28 cellular contexts compared by ENCODE assay signal in the genomic region with DNA sequence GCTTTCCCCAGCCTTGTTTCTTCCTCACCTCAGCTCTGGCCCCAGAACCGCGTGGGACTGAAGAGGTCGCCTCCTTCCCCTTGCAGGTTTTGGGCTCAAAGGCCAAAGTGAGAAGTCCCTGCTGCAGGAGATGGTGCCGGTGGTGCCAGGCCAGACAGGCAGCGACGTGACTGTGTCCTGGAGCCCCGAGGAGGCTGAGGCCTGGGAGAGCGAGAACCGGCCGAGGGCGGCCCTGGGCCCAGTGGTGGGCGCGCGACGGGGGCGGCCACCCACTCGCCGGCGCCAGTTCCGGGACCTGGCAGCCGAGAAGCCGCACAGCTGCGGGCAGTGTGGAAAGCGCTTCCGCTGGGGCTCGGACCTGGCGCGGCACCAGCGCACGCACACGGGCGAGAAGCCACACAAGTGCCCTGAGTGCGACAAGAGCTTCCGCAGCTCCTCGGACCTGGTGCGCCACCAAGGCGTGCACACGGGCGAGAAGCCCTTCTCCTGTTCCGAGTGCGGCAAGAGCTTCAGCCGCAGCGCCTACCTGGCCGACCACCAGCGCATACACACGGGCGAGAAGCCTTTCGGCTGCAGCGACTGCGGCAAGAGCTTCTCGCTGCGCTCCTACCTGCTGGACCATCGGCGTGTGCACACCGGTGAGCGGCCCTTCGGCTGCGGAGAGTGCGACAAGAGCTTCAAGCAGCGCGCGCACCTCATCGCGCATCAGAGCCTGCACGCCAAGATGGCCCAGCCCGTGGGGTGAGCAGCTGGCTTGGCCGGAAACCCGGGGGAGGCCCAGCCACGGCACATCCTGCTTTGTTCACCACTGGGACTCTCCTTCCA. TPM values are rescaled to one million over a fixed set of nuclear protein-coding genes. Genes with fewer than 3 reads are reported as not detected.
"Had no signal": no experiment of that assay in that cellular context is flagged by ENCODE, and none has a peak within 500 bp of the region (broad histone marks: within the 10 kb centered on the region; RNA-seq: fewer than 3 reads in every experiment).

No MANE protein-coding gene starts in this region.

- H3K9me3 ChIP-seq: esophagus muscularis mucosa, gastroesophageal sphincter, pancreas, right lobe of liver, spleen, testis, tibial nerve had no signal

- H3K4me1 ChIP-seq: testis had no signal

- DNase-seq: effector memory CD8-positive, alpha-beta T cell; glutamatergic neuron; immature natural killer cell; left colon; mammary epithelial cell; naive thymus-derived CD4-positive, alpha-beta T cell; spleen; stimulated activated CD4-positive, alpha-beta T cell treated with anti-CD3 and anti-CD28 coated beads, Interleukin-15, amount 100 ng/mL, for 24 hours; stimulated activated CD4-positive, alpha-beta T cell treated with anti-CD3 and anti-CD28 coated beads, Interleukin-1b, Interleukin-23, amount 100 ng/mL, for 48 hours; stimulated activated CD4-positive, alpha-beta T cell treated with anti-CD3 and anti-CD28 coated beads, Interleukin-4, amount 100 ng/mL, for 24 hours; stimulated activated naive B cell treated with anti-CD40 and anti-IgM and Interleukin-4, amounts not matched to agents 10 μg/mL and 1 μg/mL and 100 μg/mL, for 72 hours; stimulated activated naive CD8-positive, alpha-beta T cell treated with anti-CD3 and anti-CD28 coated beads, Interleukin-15, amount 100 ng/mL, for 72 hours; testis had no signal

- FAIRE-seq: colon, keratinocyte, pancreas had no signal

- ATAC-seq: effector memory CD8-positive, alpha-beta T cell; gastroesophageal sphincter; left colon; naive thymus-derived CD4-positive, alpha-beta T cell; pancreas; right lobe of liver; stimulated activated naive B cell treated with anti-CD40 and anti-IgM and Interleukin-4, amounts not matched to agents 10 μg/mL and 1 μg/mL and 100 μg/mL, for 72 hours; stimulated activated naive CD8-positive, alpha-beta T cell treated with anti-CD3 and anti-CD28 coated beads, Interleukin-15, amount 100 ng/mL, for 72 hours had no signal

- H3K4me3 ChIP-seq: esophagus muscularis mucosa, gastroesophageal sphincter, pancreas, right lobe of liver, spleen, tibial nerve had no signal

- H3K27ac ChIP-seq: esophagus muscularis mucosa, gastroesophageal sphincter, pancreas, right lobe of liver, spleen, testis, tibial nerve had no signal

- H3K27me3 ChIP-seq: esophagus muscularis mucosa, gastroesophageal sphincter, pancreas, right lobe of liver, spleen, testis, tibial nerve had no signal

RNA-seq across cellular contexts. Expression of a gene that starts 41.7 kb away (rescaled TPM):
- total RNA-seq: esophagus muscularis mucosa, fibroblast of villous mesenchyme, left colon, liver, mammary epithelial cell, mesenteric fat pad, renal cortical epithelial cell, right lobe of liver, subcutaneous adipose tissue, tibial nerve, ureter had no signal
- polyA plus RNA-seq: keratinocyte, liver, mammary epithelial cell, pancreas had no signal

RNA-seq across cellular contexts. Expression of a gene that starts 47.2 kb away (rescaled TPM):
- total RNA-seq: esophagus muscularis mucosa, gastroesophageal sphincter, left colon, liver, mammary epithelial cell, mesenteric fat pad, mononuclear cell, pancreas, progenitor cell of endocrine pancreas, renal cortical epithelial cell, right lobe of liver, spleen, subcutaneous adipose tissue, testis, tibial nerve, ureter had no signal
- polyA plus RNA-seq: immature natural killer cell, liver, pancreas, spleen had no signal
